9 cellular contexts compared by ENCODE assay signal in genomic region chr5:122077451-122078115, GRCh38. TPM values are rescaled to one million over a fixed set of nuclear protein-coding genes. Genes with fewer than 3 reads are reported as not detected.
DNase-seq lines count a peak whose midpoint lies in the region; ATAC-seq and TF ChIP-seq lines count a peak whose summit lies in the region.
"Had no signal": no experiment of that assay in that cellular context is flagged by ENCODE, and none has a peak within 500 bp of the region (broad histone marks: within the 10 kb centered on the region; RNA-seq: fewer than 3 reads in every experiment).

No MANE protein-coding gene starts in this region.

- H3K4me1 Mint-ChIP-seq in naive thymus-derived CD4-positive, alpha-beta T cell = peaks cover 0 to 23% (median 17%) of the 10 kb centered on the region in 7 donors

- DNase-seq in DMS79 treated with DMSO at 0.1 percent for 48 hours (lab: John Stamatoyannopoulos, UW) (peak; percentile 7), DMS79 (lab: John Stamatoyannopoulos, UW) (no peak), HAP-1 (ENCODE audit: low spot score in 2 of 2) (peak; percentile 27 to 54), SK-N-SH (peak; percentile 73), epithelial cell of esophagus (ENCODE audit: low read depth) (peak; percentile 31)
- peak in 2 of 9 donors; percentile 0 to 23 for DNase-seq in naive thymus-derived CD4-positive, alpha-beta T cell
- DNase-seq in effector CD8-positive, alpha-beta T cell (lab: John Stamatoyannopoulos, UW) = no peak

- H3K9ac ChIP-seq in SK-N-SH = peak overlapping the region; percentile 91

- no peaks in the 10 kb centered on the region for H3K36me3 Mint-ChIP-seq in naive thymus-derived CD4-positive, alpha-beta T cell

- H3K9me3 ChIP-seq in HAP-1 (no peaks in the 10 kb centered on the region), SK-N-SH (no peaks in the 10 kb centered on the region)
- H3K9me3 ChIP-seq in naive thymus-derived CD4-positive, alpha-beta T cell (ENCODE audit: control insufficient read depth in 2 of 3, low read length in 3 of 3) = no peaks in the 10 kb centered on the region

- H3K79me2 ChIP-seq in SK-N-SH (ENCODE audit: insufficient read depth) = peaks cover 50% of the 10 kb centered on the region

- peaks cover 57 to 79% (median 70%) of the 10 kb centered on the region in 5 donors for H3K27me3 Mint-ChIP-seq in naive thymus-derived CD4-positive, alpha-beta T cell

- H3K4me3 Mint-ChIP-seq in naive thymus-derived CD4-positive, alpha-beta T cell = peak overlapping the region in 9 of 10 donors; percentile 64 to 79 (median 76)

- H3K27ac ChIP-seq in SK-N-SH (ENCODE audit: low read depth in 2 of 2, low read length in 1 of 2) = peak overlapping the region; percentile 39 to 83; a peak in 3 of 4 replicates
- no peak overlapping the region for H3K27ac ChIP-seq in naive thymus-derived CD4-positive, alpha-beta T cell (ENCODE audit: low read depth, low read length)

- ATAC-seq in naive thymus-derived CD4-positive, alpha-beta T cell = peak; percentile 20
- ATAC-seq in HG02870 (IDR thresholded peaks at IDR 0.05; ENCODE audit: unreplicated experiment) = no peak

- H3K27ac Mint-ChIP-seq in naive thymus-derived CD4-positive, alpha-beta T cell = no peak overlapping the region

- H3K36me3 ChIP-seq in HAP-1 (replicated peaks) (peaks cover 4% of the 10 kb centered on the region), SK-N-SH (replicated peaks in 1 of 2; ENCODE audit: control insufficient read depth in 1 of 2, insufficient read depth in 2 of 2, low read length in 1 of 2) (peaks cover 3 to 18% of the 10 kb centered on the region in 2 experiments)
- H3K36me3 ChIP-seq in naive thymus-derived CD4-positive, alpha-beta T cell (ENCODE audit: control insufficient read depth in 2 of 3, insufficient read depth in 3 of 3, low read length in 3 of 3) = no peaks in the 10 kb centered on the region

- H3K9me2 ChIP-seq in SK-N-SH = no peaks in the 10 kb centered on the region

- H2AFZ ChIP-seq in SK-N-SH (ENCODE audit: low read depth) = peak overlapping the region; percentile 83

- H3K4me1 ChIP-seq in HAP-1 = peaks cover 34% of the 10 kb centered on the region
- peaks cover 14 to 19% of the 10 kb centered on the region in 2 experiments; a peak in 3 of 4 replicates for H3K4me1 ChIP-seq in SK-N-SH (ENCODE audit: control insufficient read depth in 1 of 2, insufficient read depth in 2 of 2, low read depth in 1 of 2, low read length in 1 of 2)
- H3K4me1 ChIP-seq in naive thymus-derived CD4-positive, alpha-beta T cell (ENCODE audit: control insufficient read depth in 2 of 2, insufficient read depth in 2 of 2, low read length in 2 of 2) = peaks cover 0 to 7% of the 10 kb centered on the region in 2 donors

- no peak for TF ChIP-seq RAD21 in SK-N-SH (IDR thresholded peaks at IDR 0.05; ENCODE audit: low read length)

- H3K27me3 ChIP-seq in HAP-1 (ENCODE audit: low read depth) (no peaks in the 10 kb centered on the region), SK-N-SH (ENCODE audit: insufficient read depth) (no peaks in the 10 kb centered on the region)
- peaks cover 0 to 16% of the 10 kb centered on the region in 2 donors for H3K27me3 ChIP-seq in naive thymus-derived CD4-positive, alpha-beta T cell (ENCODE audit: control insufficient read depth in 2 of 2, insufficient read depth in 2 of 2, low read length in 2 of 2)

- CTCF ChIA-PET in SK-N-SH (lab: Yijun Ruan, JAX) = interaction anchor here (0.7 to 3.7 kb wide), 15 partner anchors 11 to 128 kb away, joined by 3 to 25 read pairs (median 6); partner anchors contain the start of gene SRFBP1
- CTCF ChIA-PET in naive thymus-derived CD4-positive, alpha-beta T cell (lab: Charles Lee) = no interaction called here

- H4K20me1 ChIP-seq in SK-N-SH (ENCODE audit: insufficient read depth) = no peaks in the 10 kb centered on the region

- peak overlapping the region; percentile 45 for H3K4me3 ChIP-seq in HAP-1
- peak overlapping the region; percentile 71 to 85 for H3K4me3 ChIP-seq in SK-N-SH (ENCODE audit: low read depth in 2 of 2, low read length in 1 of 2)
- peak overlapping the region; percentile 69 for H3K4me3 ChIP-seq in epithelial cell of esophagus (ENCODE audit: low read length)
- no peak overlapping the region for H3K4me3 ChIP-seq in naive thymus-derived CD4-positive, alpha-beta T cell (ENCODE audit: low read length)

- intact Hi-C loops in naive thymus-derived CD4-positive, alpha-beta T cell (cut with micrococcal nuclease) = loop anchor here in 1 of 2 donors (5.0 kb wide), 1 partner anchor 115 kb away; the partner anchor contains the start of gene SRFBP1

- H3F3A ChIP-seq in SK-N-SH (replicated peaks; ENCODE audit: insufficient read depth) = peaks cover 6% of the 10 kb centered on the region

- 0% methylated on average over 11 of the region's 73 CpGs for WGBS in SK-N-SH (ENCODE audit: low lambda C conversion rate)

- no peaks in the 10 kb centered on the region for H3K9me3 Mint-ChIP-seq in naive thymus-derived CD4-positive, alpha-beta T cell

- TF ChIP-seq EP300 in SK-N-SH (IDR thresholded peaks at IDR 0.05; ENCODE audit: borderline replicate concordance in 1 of 2, low read depth in 1 of 2, low read length in 1 of 2) = no peak

- H3K4me2 ChIP-seq in SK-N-SH = peak overlapping the region; percentile 88

- POLR2A ChIA-PET in SK-N-SH (lab: Yijun Ruan, JAX) = interaction anchor here (1.0 kb wide), 1 partner anchor 116 kb away, joined by 4 read pairs; the partner anchor contains the start of gene SRFBP1
- POLR2A ChIA-PET in naive thymus-derived CD4-positive, alpha-beta T cell (lab: Charles Lee) = no interaction called here

- TF ChIP-seq CTCF in SK-N-SH (IDR thresholded peaks at IDR 0.05) = no peak
- no peak for TF ChIP-seq CTCF in epithelial cell of esophagus (IDR thresholded peaks at IDR 0.05; ENCODE audit: insufficient read depth, low read depth, low read length, missing control alignments)

- in situ Hi-C loops in HAP-1 (cut with MboI; ENCODE audit: low sequenced_read_pairs) = no loop called here

TF ChIP-seq in SK-N-SH, 30 proteins besides CTCF, POLR2A, EP300 and RAD21:
- TF ChIP-seq USF1 (IDR thresholded peaks at IDR 0.05; ENCODE audit: borderline replicate concordance, low read depth) = peak; percentile 38; the same call in 1 of the 2 replicates
- TF ChIP-seq, protein P1, sequence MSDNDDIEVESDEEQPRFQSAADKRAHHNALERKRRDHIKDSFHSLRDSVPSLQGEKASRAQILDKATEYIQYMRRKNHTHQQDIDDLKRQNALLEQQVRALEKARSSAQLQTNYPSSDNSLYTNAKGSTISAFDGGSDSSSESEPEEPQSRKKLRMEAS (IDR thresholded peaks at IDR 0.05; ENCODE audit: low read depth) = peak; percentile 54
- no peak for TF ChIP-seq GABPA (IDR thresholded peaks at IDR 0.05; ENCODE audit: low read depth)
TF ChIP-seq in SK-N-SH: peak in this region for 2.

RNA-seq across cellular contexts. Expression of gene LOX, which starts 0.5 kb away (rescaled TPM):
- 36.3 and 50.4 TPM in 2 replicates for polyA plus RNA-seq in SK-N-SH (2012; rRNA removed)
- 30.8 and 41.6 TPM in 2 replicates for polyA plus RNA-seq in SK-N-SH (2012; cell fraction: cytosol; rRNA removed)
- 105 and 108 TPM in 2 replicates for polyA plus RNA-seq in SK-N-SH (2012; cell fraction: nucleus; rRNA removed)
- not detected for total RNA-seq in naive thymus-derived CD4-positive, alpha-beta T cell
- under 1 TPM in 1 of 2 donors, not detected in 1; 0.18 TPM for polyA plus RNA-seq in naive thymus-derived CD4-positive, alpha-beta T cell
- total RNA-seq: activated CD8-positive, alpha-beta memory T cell treated with anti-CD3 and anti-CD28 coated beads for 36 hours had no signal

RNA-seq across cellular contexts. Expression of gene ZNF474, which starts 51.8 kb away (rescaled TPM):
- 0.08 and 0.21 TPM in 2 replicates for polyA plus RNA-seq in SK-N-SH (2012; rRNA removed)
- 0.10 and 0.13 TPM in 2 replicates for polyA plus RNA-seq in SK-N-SH (2012; cell fraction: cytosol; rRNA removed)
- 0.31 and 0.58 TPM in 2 replicates for polyA plus RNA-seq in SK-N-SH (2012; cell fraction: nucleus; rRNA removed)
- total RNA-seq in naive thymus-derived CD4-positive, alpha-beta T cell = under 1 TPM in 2 of 5 experiments, not detected in 3; 0.24 TPM
- under 1 TPM in 1 of 2 donors, not detected in 1; 0.24 TPM for polyA plus RNA-seq in naive thymus-derived CD4-positive, alpha-beta T cell
- total RNA-seq: activated CD8-positive, alpha-beta memory T cell treated with anti-CD3 and anti-CD28 coated beads for 36 hours had no signal

Comparison
In these comparisons a context has a peak if more than half of its experiments do, and no peak if none do; other contexts are left out.
1. DNase-seq: peak in DMS79 treated with DMSO at 0.1 percent for 48 hours (single experiment), HAP-1 (2 of 2), SK-N-SH (single experiment) and epithelial cell of esophagus (single experiment); none in DMS79 (single experiment) and effector CD8-positive, alpha-beta T cell (single experiment).
2. RNA of gene LOX, which starts 0.5 kb away (polyA plus RNA-seq): 30.8 to 108 TPM in SK-N-SH; 0.18 TPM in naive thymus-derived CD4-positive, alpha-beta T cell; every median in the first group is over 10 times any median in the second.